In genomic region chr7:94781236-94781635, GRCh38 we compare ENCODE assay signal across 23 cellular contexts.
DNase-seq lines count a peak whose midpoint lies in the region; ATAC-seq, FAIRE-seq and TF ChIP-seq lines count a peak whose summit lies in the region.
"Had no signal": no experiment of that assay in that cellular context is flagged by ENCODE, and none has a peak within 500 bp of the region (broad histone marks: within the 10 kb centered on the region; RNA-seq: fewer than 3 reads in every experiment).

No MANE protein-coding gene starts in this region.

- TF ChIP-seq CTCF in nephron (IDR thresholded peaks at IDR 0.05; ENCODE audit: unreplicated experiment in 3 of 3) (no peak), GM23338 (conservative IDR thresholded peaks at IDR 0.05; ENCODE audit: low read depth in 2 of 2) (no peak), GM20000 (IDR thresholded peaks at IDR 0.05; ENCODE audit: extremely low read depth, missing control alignments) (no peak), D721Med (IDR thresholded peaks at IDR 0.05; ENCODE audit: insufficient read depth, missing control alignments) (no peak)

- H2AFZ ChIP-seq in trophoblast cell (ENCODE audit: insufficient read depth, low read length, poor library complexity) (no peak overlapping the region), GM23338 (no peak overlapping the region)
- H2AFZ ChIP-seq: GM23248 had no signal

- no peaks in the 10 kb centered on the region for H4K20me1 ChIP-seq in GM23338 (replicated peaks; ENCODE audit: insufficient read depth)
- H4K20me1 ChIP-seq: BLaER1 treated with 17β-estradiol and CSF1 and Interleukin-3, amounts not matched to agents 10 nM and 100 nM had no signal

- no peaks in the 10 kb centered on the region for H3F3A ChIP-seq in GM23338 (replicated peaks; ENCODE audit: low read depth)

- no peak overlapping the region for H4K12ac ChIP-seq in trophoblast cell (ENCODE audit: low read depth, low read length)

- H3K4me3 ChIP-seq in trophoblast cell (ENCODE audit: low read depth, low read length) (no peak overlapping the region), GM23338 (no peak overlapping the region)
- H3K4me3 ChIP-seq: A549; BLaER1 treated with 17β-estradiol and CSF1 and Interleukin-3, amounts not matched to agents 10 nM and 100 nM; GM23248 had no signal

- H3K27ac Mint-ChIP-seq in nephron (peak overlapping the region; percentile 19 to 39 (median 34)), GM23338 (no peak overlapping the region)
- H3K27ac Mint-ChIP-seq: CD14-positive monocyte; CD4-positive, alpha-beta T cell; CD8-positive, alpha-beta memory T cell; H9; HFFc6 had no signal

- no peak overlapping the region for H2BK12ac ChIP-seq in trophoblast cell (ENCODE audit: low read length)

- H3K4me1 ChIP-seq in trophoblast cell (ENCODE audit: control insufficient read depth in 1 of 2, insufficient read depth in 2 of 2, low read length in 2 of 2) (peaks cover 0 to 2% of the 10 kb centered on the region in 2 experiments), GM23338 (ENCODE audit: insufficient read depth) (no peaks in the 10 kb centered on the region)
- H3K4me1 ChIP-seq: A549; BE2C; BLaER1 treated with 17β-estradiol and CSF1 and Interleukin-3, amounts not matched to agents 10 nM and 100 nM had no signal

- H3K36me3 Mint-ChIP-seq in nephron (ENCODE audit: low read depth) (no peaks in the 10 kb centered on the region), GM23338 (ENCODE audit: low read depth) (no peaks in the 10 kb centered on the region)
- H3K36me3 Mint-ChIP-seq: CD14-positive monocyte; CD8-positive, alpha-beta memory T cell had no signal

- H3K27me3 ChIP-seq in trophoblast cell (ENCODE audit: insufficient read depth, low read length) (no peaks in the 10 kb centered on the region), GM23338 (ENCODE audit: insufficient read depth) (no peaks in the 10 kb centered on the region)
- H3K27me3 ChIP-seq: BE2C; BLaER1 treated with 17β-estradiol and CSF1 and Interleukin-3, amounts not matched to agents 10 nM and 100 nM had no signal

- H3K9me3 Mint-ChIP-seq in nephron (peaks cover 14% of the 10 kb centered on the region), GM23338 (peaks cover 3% of the 10 kb centered on the region; the same call in 1 of the 3 replicates)

- H3K4me3 Mint-ChIP-seq in nephron (no peak overlapping the region), GM23338 (no peak overlapping the region)
- H3K4me3 Mint-ChIP-seq: CD14-positive monocyte; CD4-positive, alpha-beta T cell; CD8-positive, alpha-beta memory T cell; H9; HFFc6 had no signal

- ATAC-seq in GM23338: no peak
- ATAC-seq: A549 had no signal

- H3K4me2 ChIP-seq in trophoblast cell (ENCODE audit: low read length) (no peak overlapping the region), GM23338 (no peak overlapping the region)
- H3K4me2 ChIP-seq: A549; BLaER1 treated with 17β-estradiol and CSF1 and Interleukin-3, amounts not matched to agents 10 nM and 100 nM had no signal

- H3K14ac ChIP-seq in trophoblast cell (ENCODE audit: low read length): no peak overlapping the region

- no peak for FAIRE-seq in D721Med (lab: Jason Lieb, UNC)
- FAIRE-seq: A549, G401.6, GM12892 had no signal

- H4K91ac ChIP-seq in trophoblast cell (ENCODE audit: low read depth, low read length): no peak overlapping the region

- no peaks in the 10 kb centered on the region for H3K79me1 ChIP-seq in trophoblast cell (ENCODE audit: low read length)

- H3K9me3 ChIP-seq in trophoblast cell (ENCODE audit: insufficient read depth, low read depth, low read length): peaks cover 2% of the 10 kb centered on the region
- H3K9me3 ChIP-seq: BE2C had no signal

- no peak overlapping the region for H3K23ac ChIP-seq in trophoblast cell (ENCODE audit: low read length)

- no peak overlapping the region for H2AK5ac ChIP-seq in trophoblast cell (ENCODE audit: low read length)

- H3K27me3 Mint-ChIP-seq in nephron (ENCODE audit: low read depth) (no peaks in the 10 kb centered on the region), GM23338 (ENCODE audit: insufficient read depth, low read depth, poor library complexity) (no peaks in the 10 kb centered on the region)
- H3K27me3 Mint-ChIP-seq: CD4-positive, alpha-beta T cell had no signal

- no peak overlapping the region for H2BK120ac ChIP-seq in trophoblast cell (ENCODE audit: insufficient read depth, low read length, poor library complexity)

- DNase-seq in ELF-1 (ENCODE audit: low read depth, low spot score): peak; percentile 47
- DNase-seq in islet precursor cell: peak; percentile 75
- no peak for DNase-seq in trophoblast cell
- no peak for DNase-seq in GM23338 (ENCODE audit: low spot score)
- no peak for DNase-seq in GM20000 (ENCODE audit: low spot score)
- no peak for DNase-seq in D721Med (ENCODE audit: insufficient read length, low spot score)
- DNase-seq: 8988T; ACHN; AML-193; BE2C; CD4-positive, alpha-beta T cell; CD8-positive, alpha-beta memory T cell; DMS53; DMS79 treated with DMSO at 0.1 percent for 48 hours; GM23248; H9; HFFc6 had no signal

- WGBS in trophoblast cell (ENCODE audit: extremely low coverage, insufficient coverage, insufficient read length): no CpG with 5 or more reads among the region's 2 CpGs

- H3K36me3 ChIP-seq in trophoblast cell (ENCODE audit: control insufficient read depth in 1 of 2, insufficient read depth in 2 of 2, low read length in 2 of 2): no peaks in the 10 kb centered on the region
- H3K36me3 ChIP-seq in GM23338 (ENCODE audit: insufficient read depth): no peaks in the 10 kb centered on the region
- H3K36me3 ChIP-seq: BE2C; BLaER1 treated with 17β-estradiol and CSF1 and Interleukin-3, amounts not matched to agents 10 nM and 100 nM had no signal

- no peaks in the 10 kb centered on the region for H3K9me2 ChIP-seq in GM23338 (ENCODE audit: insufficient read depth)

- H4K8ac ChIP-seq in trophoblast cell (ENCODE audit: low read depth, low read length): no peak overlapping the region

- H3K79me2 ChIP-seq in trophoblast cell (ENCODE audit: control insufficient read depth, insufficient read depth, low read length, poor library complexity) (no peaks in the 10 kb centered on the region), GM23338 (replicated peaks; ENCODE audit: insufficient read depth) (no peaks in the 10 kb centered on the region)

- H3K4ac ChIP-seq in trophoblast cell (ENCODE audit: low read depth, low read length): no peak overlapping the region

- H3K4me1 Mint-ChIP-seq in nephron (peaks cover 15% of the 10 kb centered on the region), GM23338 (no peaks in the 10 kb centered on the region)
- H3K4me1 Mint-ChIP-seq: CD14-positive monocyte; CD8-positive, alpha-beta memory T cell; H9 had no signal

- H2BK5ac ChIP-seq in trophoblast cell (ENCODE audit: low read depth, low read length, poor library complexity): no peak overlapping the region

- no peak overlapping the region for H3K18ac ChIP-seq in trophoblast cell (ENCODE audit: low read length)

- H3K9ac ChIP-seq in trophoblast cell (ENCODE audit: low read length): no peak overlapping the region
- H3K9ac ChIP-seq: BLaER1 treated with 17β-estradiol and CSF1 and Interleukin-3, amounts not matched to agents 10 nM and 100 nM; GM23248 had no signal

- H3K27ac ChIP-seq in trophoblast cell (ENCODE audit: low read depth, low read length): peak overlapping the region; percentile 58
- H3K27ac ChIP-seq in GM23338 (ENCODE audit: low read depth): no peak overlapping the region
- H3K27ac ChIP-seq: A549; BLaER1 treated with 17β-estradiol and CSF1 and Interleukin-3, amounts not matched to agents 10 nM and 100 nM; GM23248 had no signal

TF ChIP-seq in GM23338, 12 proteins besides CTCF, POLR2A, EP300 and RAD21 (continues in another document):
- no peak for TF ChIP-seq JUNB (IDR thresholded peaks at IDR 0.05; ENCODE audit: unreplicated experiment)
- no peak for TF ChIP-seq EZH2 (IDR thresholded peaks at IDR 0.05; ENCODE audit: low read depth, unreplicated experiment)
- no peak for TF ChIP-seq ZNF331 (CRISPR knock-in tag; IDR thresholded peaks at IDR 0.05; ENCODE audit: low read depth)
- TF ChIP-seq CREB1 (CRISPR knock-in tag; IDR thresholded peaks at IDR 0.05; ENCODE audit: low read depth): no peak
- TF ChIP-seq, protein P1, sequence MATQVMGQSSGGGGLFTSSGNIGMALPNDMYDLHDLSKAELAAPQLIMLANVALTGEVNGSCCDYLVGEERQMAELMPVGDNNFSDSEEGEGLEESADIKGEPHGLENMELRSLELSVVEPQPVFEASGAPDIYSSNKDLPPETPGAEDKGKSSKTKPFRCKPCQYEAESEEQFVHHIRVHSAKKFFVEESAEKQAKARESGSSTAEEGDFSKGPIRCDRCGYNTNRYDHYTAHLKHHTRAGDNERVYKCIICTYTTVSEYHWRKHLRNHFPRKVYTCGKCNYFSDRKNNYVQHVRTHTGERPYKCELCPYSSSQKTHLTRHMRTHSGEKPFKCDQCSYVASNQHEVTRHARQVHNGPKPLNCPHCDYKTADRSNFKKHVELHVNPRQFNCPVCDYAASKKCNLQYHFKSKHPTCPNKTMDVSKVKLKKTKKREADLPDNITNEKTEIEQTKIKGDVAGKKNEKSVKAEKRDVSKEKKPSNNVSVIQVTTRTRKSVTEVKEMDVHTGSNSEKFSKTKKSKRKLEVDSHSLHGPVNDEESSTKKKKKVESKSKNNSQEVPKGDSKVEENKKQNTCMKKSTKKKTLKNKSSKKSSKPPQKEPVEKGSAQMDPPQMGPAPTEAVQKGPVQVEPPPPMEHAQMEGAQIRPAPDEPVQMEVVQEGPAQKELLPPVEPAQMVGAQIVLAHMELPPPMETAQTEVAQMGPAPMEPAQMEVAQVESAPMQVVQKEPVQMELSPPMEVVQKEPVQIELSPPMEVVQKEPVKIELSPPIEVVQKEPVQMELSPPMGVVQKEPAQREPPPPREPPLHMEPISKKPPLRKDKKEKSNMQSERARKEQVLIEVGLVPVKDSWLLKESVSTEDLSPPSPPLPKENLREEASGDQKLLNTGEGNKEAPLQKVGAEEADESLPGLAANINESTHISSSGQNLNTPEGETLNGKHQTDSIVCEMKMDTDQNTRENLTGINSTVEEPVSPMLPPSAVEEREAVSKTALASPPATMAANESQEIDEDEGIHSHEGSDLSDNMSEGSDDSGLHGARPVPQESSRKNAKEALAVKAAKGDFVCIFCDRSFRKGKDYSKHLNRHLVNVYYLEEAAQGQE (IDR thresholded peaks at IDR 0.05; ENCODE audit: unreplicated experiment): no peak
- TF ChIP-seq EZH2phosphoT487 (IDR thresholded peaks at IDR 0.05; ENCODE audit: unreplicated experiment): no peak
- TF ChIP-seq POLR2AphosphoS5 (IDR thresholded peaks at IDR 0.05; ENCODE audit: low read depth): no peak
- TF ChIP-seq, protein P2, sequence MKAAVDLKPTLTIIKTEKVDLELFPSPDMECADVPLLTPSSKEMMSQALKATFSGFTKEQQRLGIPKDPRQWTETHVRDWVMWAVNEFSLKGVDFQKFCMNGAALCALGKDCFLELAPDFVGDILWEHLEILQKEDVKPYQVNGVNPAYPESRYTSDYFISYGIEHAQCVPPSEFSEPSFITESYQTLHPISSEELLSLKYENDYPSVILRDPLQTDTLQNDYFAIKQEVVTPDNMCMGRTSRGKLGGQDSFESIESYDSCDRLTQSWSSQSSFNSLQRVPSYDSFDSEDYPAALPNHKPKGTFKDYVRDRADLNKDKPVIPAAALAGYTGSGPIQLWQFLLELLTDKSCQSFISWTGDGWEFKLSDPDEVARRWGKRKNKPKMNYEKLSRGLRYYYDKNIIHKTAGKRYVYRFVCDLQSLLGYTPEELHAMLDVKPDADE (IDR thresholded peaks at IDR 0.05): no peak
- TF ChIP-seq NANOG (IDR thresholded peaks at IDR 0.05; ENCODE audit: borderline replicate concordance): no peak

Comparison
In these comparisons a context has a peak if more than half of its experiments do, and no peak if none do; other contexts are left out.
1. DNase-seq: peak in ELF-1 (single experiment) and islet precursor cell (single experiment); none in trophoblast cell (0 of 2), GM23338 (single experiment), GM20000 (single experiment) and D721Med (single experiment).